In genomic region chr15:64623347-64624024, GRCh38 we compare ENCODE assay signal across 1 cellular context.
TF ChIP-seq lines count a peak whose summit lies in the region.

No MANE protein-coding gene starts in this region.

TF ChIP-seq in GM12878, 131 proteins besides CTCF, POLR2A, EP300 and RAD21 (continued from another document):
- TF ChIP-seq ZNF592 (IDR thresholded peaks at IDR 0.05), result peak; percentile 80; the same call in 1 of the 2 replicates
